Comparison of ENCODE assay signal across 23 cellular contexts in the genomic region with DNA sequence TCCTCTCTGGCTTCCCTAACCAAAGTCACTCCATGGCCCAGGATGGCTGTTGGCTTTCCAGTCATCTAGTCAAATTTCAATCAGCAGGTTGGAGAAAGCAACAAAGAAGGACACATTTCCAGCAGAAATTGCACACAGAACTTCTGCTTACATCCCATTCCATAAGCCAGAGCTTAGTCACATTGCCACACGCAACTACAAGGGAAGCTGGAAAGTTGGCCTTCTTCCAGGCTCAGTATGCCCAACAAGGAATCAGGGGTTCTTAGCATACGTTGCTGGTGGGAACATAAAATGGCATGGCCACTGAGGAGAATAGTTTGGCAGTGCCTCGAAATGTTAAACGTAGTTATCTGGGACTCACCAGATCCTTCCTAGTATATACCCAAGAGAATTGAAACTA.
"Had no signal": no experiment of that assay in that cellular context is flagged by ENCODE, and none has a peak within 500 bp of the region (broad histone marks: within the 10 kb centered on the region; RNA-seq: fewer than 3 reads in every experiment).

No MANE protein-coding gene starts in this region.

- DNase-seq: Kasumi-1, MV-4-11, NCI-H1048, NCI-H1105, NCI-H1417, NCI-H1436 treated with DMSO at 0.1 percent for 48 hours, NCI-H1694, NCI-H187 treated with DMSO at 0.1 percent for 48 hours, NCI-H2029 treated with DMSO at 0.1 percent for 48 hours, NCI-H2171 treated with DMSO at 0.1 percent for 48 hours, NCI-H345, NCI-H446 treated with DMSO at 0.1 percent for 48 hours, NCI-H510A treated with DMSO at 0.1 percent for 48 hours, NCI-H526 treated with DMSO at 0.1 percent for 48 hours, NCI-H748 treated with DMSO at 0.1 percent for 48 hours, SHP77 treated with DMSO at 0.1 percent for 48 hours, SJCRH30 had no signal

- H3K27ac Mint-ChIP-seq: IgD-negative memory B cell had no signal

- H3K27ac ChIP-seq: KMS-11, SJCRH30 had no signal

- H3K4me2 ChIP-seq: KMS-11 had no signal

- H3K4me3 ChIP-seq: K562, SJCRH30 had no signal

- H3K4me1 ChIP-seq: SJCRH30 had no signal

- H3K36me3 ChIP-seq: SJCRH30 had no signal

- H3K9ac ChIP-seq: KMS-11 had no signal

- H3K27me3 ChIP-seq: SJCRH30 had no signal

- H3K9me3 ChIP-seq: SJCRH30 had no signal

- H3K4me3 Mint-ChIP-seq: IgD-negative memory B cell had no signal

- H3K36me3 Mint-ChIP-seq: IgD-negative memory B cell had no signal

- ATAC-seq: HepG2, K562, Right ventricle myocardium inferior, SK-N-SH treated with all-trans-retinoic acid at 6 μM for 48 hours had no signal
